In the genomic region with DNA sequence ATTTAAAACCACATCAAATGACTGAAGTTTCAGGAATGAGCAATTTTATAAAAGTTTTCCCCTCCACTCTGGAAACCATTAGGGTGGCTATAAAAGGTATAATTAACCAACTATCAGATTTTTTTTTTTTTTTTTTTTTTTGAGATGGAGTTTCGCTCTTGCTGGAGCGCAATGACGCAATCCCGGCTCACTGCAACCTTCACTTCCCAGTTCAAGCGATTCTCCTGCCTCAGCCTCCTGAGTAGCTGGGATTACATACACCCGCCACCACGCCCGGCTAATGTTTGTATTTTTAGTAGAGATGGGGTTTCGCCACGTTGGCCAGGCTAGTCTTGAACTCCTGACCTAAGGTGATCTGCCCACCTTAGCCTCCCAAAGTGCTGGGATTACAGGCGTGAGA, we compare ENCODE assay signal across 17 cellular contexts. TPM values are rescaled to one million over a fixed set of nuclear protein-coding genes. Genes with fewer than 3 reads are reported as not detected.
"Had no signal": no experiment of that assay in that cellular context is flagged by ENCODE, and none has a peak within 500 bp of the region (broad histone marks: within the 10 kb centered on the region; RNA-seq: fewer than 3 reads in every experiment).

No MANE protein-coding gene starts in this region.

RNA-seq across cellular contexts. Expression of a gene that starts 12.0 kb away (rescaled TPM):
- total RNA-seq: natural killer cell treated with Interleukin-12 subunit alpha and Interleukin-12 subunit beta and Interleukin-15 and Interleukin-18, amount 100 ng/mL, for 72 hours; omental fat pad; osteocyte; pancreas; posterior vena cava; prostate gland; pulmonary artery endothelial cell; right atrium auricular region; sciatic nerve; smooth muscle cell; spleen; suprapubic skin; transverse colon; upper lobe of right lung; urinary bladder; uterus had no signal
- polyA plus RNA-seq: pancreas, smooth muscle cell, spleen, thymus, urinary bladder had no signal
